In genomic region chr9:74908665-74909064, GRCh38 we compare ENCODE assay signal across 22 cellular contexts. TPM values are rescaled to one million over a fixed set of nuclear protein-coding genes. Genes with fewer than 3 reads are reported as not detected.
"Had no signal": no experiment of that assay in that cellular context is flagged by ENCODE, and none has a peak within 500 bp of the region (broad histone marks: within the 10 kb centered on the region; RNA-seq: fewer than 3 reads in every experiment).

No MANE protein-coding gene starts in this region.

- H3K4me3 ChIP-seq: SJSA1 had no signal

- H3K36me3 ChIP-seq: SJSA1 had no signal

- H3K4me1 ChIP-seq: SJSA1 had no signal

- H3K9me3 ChIP-seq: SJSA1, SK-N-SH had no signal

- DNase-seq: KBM-7, MV-4-11, NCI-H1048, NCI-H1105, NCI-H1417, NCI-H1436 treated with DMSO at 0.1 percent for 48 hours, NCI-H1694, NCI-H187 treated with DMSO at 0.1 percent for 48 hours, NCI-H2029 treated with DMSO at 0.1 percent for 48 hours, NCI-H2227 treated with DMSO at 0.1 percent for 48 hours, NCI-H524, NCI-H526 treated with DMSO at 0.1 percent for 48 hours, NCI-H748 treated with DMSO at 0.1 percent for 48 hours, Right ventricle myocardium superior, RPMI8226, SIG-M5, SK-N-SH, SW 1271 had no signal

- H3K27ac ChIP-seq: SJSA1 had no signal

- H3K27me3 ChIP-seq: SJSA1 had no signal

RNA-seq across cellular contexts. Expression of gene TRPM6, which starts 20.9 kb away (rescaled TPM):
- total RNA-seq: HT-29, LHCN-M2, MCF 10A, SJSA1 had no signal
